Comparison of ENCODE assay signal across 16 cellular contexts in the genomic region with DNA sequence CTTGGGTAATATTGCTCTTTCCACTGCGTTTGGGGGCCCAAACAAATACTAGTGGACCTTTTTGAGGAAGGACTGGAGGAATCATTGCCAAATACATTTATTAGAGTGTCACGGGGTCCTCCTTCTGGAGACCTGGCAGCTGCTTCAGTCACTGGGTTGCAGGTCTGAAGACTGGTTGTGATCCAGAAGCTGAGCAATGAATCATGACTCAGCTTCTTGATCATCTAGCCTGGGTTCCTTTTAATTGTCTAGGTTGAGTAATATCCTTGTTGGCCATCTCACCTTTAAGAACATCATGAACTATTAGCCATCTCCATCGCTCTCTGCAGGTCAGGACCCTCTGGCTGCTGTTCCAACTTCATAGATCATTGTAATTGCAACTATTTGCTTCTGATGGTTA. TPM values are rescaled to one million over a fixed set of nuclear protein-coding genes. Genes with fewer than 3 reads are reported as not detected.
DNase-seq lines count a peak whose midpoint lies in the region; ATAC-seq, FAIRE-seq and TF ChIP-seq lines count a peak whose summit lies in the region.
"Had no signal": no experiment of that assay in that cellular context is flagged by ENCODE, and none has a peak within 500 bp of the region (broad histone marks: within the 10 kb centered on the region; RNA-seq: fewer than 3 reads in every experiment).

No MANE protein-coding gene starts in this region.

- no peak for FAIRE-seq in small intestine (lab: Jason Lieb, UNC)
- FAIRE-seq: colon, H1 had no signal

- H3K9ac ChIP-seq in HCT116 (ENCODE audit: low read length), result no peak overlapping the region
- H3K9ac ChIP-seq in PC-3 (ENCODE audit: low read length), result peak overlapping the region; percentile 71
- H3K9ac ChIP-seq: neural progenitor cell had no signal

- no peaks in the 10 kb centered on the region for H3F3A ChIP-seq in PC-3 (ENCODE audit: low read length, unreplicated experiment)

- H4K20me1 ChIP-seq in HCT116 (ENCODE audit: insufficient read depth) (no peaks in the 10 kb centered on the region), PC-3 (ENCODE audit: low read length) (no peaks in the 10 kb centered on the region)

- H3K36me3 ChIP-seq in HCT116 (ENCODE audit: control insufficient read depth in 1 of 2, insufficient read depth in 2 of 2, low read length in 2 of 2) (no peaks in the 10 kb centered on the region), PC-3 (ENCODE audit: low read depth, low read length) (no peaks in the 10 kb centered on the region), small intestine (ENCODE audit: control insufficient read depth in 2 of 2, insufficient read depth in 2 of 2, low read length in 2 of 2) (no peaks in the 10 kb centered on the region)
- H3K36me3 ChIP-seq: neural progenitor cell, sigmoid colon, WERI-Rb-1 had no signal

- H3K9me2 ChIP-seq in HCT116 (ENCODE audit: insufficient read depth) (no peaks in the 10 kb centered on the region), PC-3 (replicated peaks; ENCODE audit: low read length) (no peaks in the 10 kb centered on the region)

- no peaks in the 10 kb centered on the region for H3K79me2 ChIP-seq in HCT116 (ENCODE audit: insufficient read depth, low read length)
- H3K79me2 ChIP-seq in PC-3 (ENCODE audit: low read length), result no peaks in the 10 kb centered on the region

- RAD21 ChIA-PET in HCT116 (lab: Charles Lee; ENCODE audit: low non-redundant PET in 1 of 2, low total read pairs in 2 of 2, uncharacterized antibody in 2 of 2, unreplicated experiment in 2 of 2), result no interaction called here

- CTCF ChIA-PET in HCT116 (lab: Charles Lee) (no interaction called here), PC-3 (lab: Charles Lee) (no interaction called here)

- TF ChIP-seq CTCF in HCT116 (IDR thresholded peaks at IDR 0.05 in 2 of 3, conservative IDR thresholded peaks at IDR 0.05 in 1 of 3; ENCODE audit: borderline replicate concordance in 1 of 3, insufficient read depth in 1 of 3, low read depth in 2 of 3, low read length in 2 of 3), result no peak
- TF ChIP-seq CTCF in PC-3 (conservative IDR thresholded peaks at IDR 0.05; ENCODE audit: low read depth, low read length), result no peak

- H3K4me3 ChIP-seq in HCT116 (replicated peaks in 1 of 2; ENCODE audit: low read depth in 1 of 2, low read length in 2 of 2), result no peak overlapping the region
- no peak overlapping the region for H3K4me3 ChIP-seq in PC-3 (ENCODE audit: low read length)
- H3K4me3 ChIP-seq in small intestine (ENCODE audit: low read depth in 1 of 2, low read length in 2 of 2), result no peak overlapping the region
- H3K4me3 ChIP-seq: neural progenitor cell, sigmoid colon had no signal

- BruUV-seq in HCT116 (replicated peaks; lab: Mats Ljungman, UMichigan) (no TSS peak), PC-3 (replicated peaks; lab: Mats Ljungman, UMichigan) (no TSS peak)

- intact Hi-C loops in HCT116 (cut with micrococcal nuclease) (no loop called here), PC-3 (cut with micrococcal nuclease) (no loop called here)

- POLR2A ChIA-PET in HCT116 (lab: Charles Lee), result no interaction called here
- POLR2A ChIA-PET in PC-3 (lab: Charles Lee; ENCODE audit: unreplicated experiment), result interaction anchor here (0.7 kb wide), 1 partner anchor 8 kb away, joined by 3 read pairs; no protein-coding TSS in a partner anchor

- ATAC-seq in HCT116 (0 out of 2 replicates have a peak, but pooled peaks have one; percentile 21), PC-3 (peak; percentile 87), esophagus mucosa (peak; percentile 76), HG02763 (IDR thresholded peaks at IDR 0.05; ENCODE audit: unreplicated experiment) (no peak), HG02973 (IDR thresholded peaks at IDR 0.05; ENCODE audit: unreplicated experiment) (no peak)
- ATAC-seq: stimulated activated naive CD8-positive, alpha-beta T cell treated with anti-CD3 and anti-CD28 coated beads, Interleukin-15, Interleukin-2, amounts not matched to agents 100 U/mL and 50 U/mL, for 24 hours had no signal

- H2AFZ ChIP-seq in HCT116 (ENCODE audit: low read depth, low read length, poor library complexity, severe bottlenecking), result no peak overlapping the region
- no peak overlapping the region for H2AFZ ChIP-seq in PC-3 (ENCODE audit: low read length)
- H2AFZ ChIP-seq: neural progenitor cell had no signal

- H3K4me2 ChIP-seq in HCT116 (ENCODE audit: low read length) (peak overlapping the region; percentile 20; the same call in 1 of the 2 replicates), PC-3 (ENCODE audit: low read length) (peak overlapping the region; percentile 57; the same call in 1 of the 2 replicates)
- H3K4me2 ChIP-seq: neural progenitor cell had no signal

- no peaks in the 10 kb centered on the region for H3K27me3 ChIP-seq in HCT116 (ENCODE audit: insufficient read depth, low read length)
- no peaks in the 10 kb centered on the region for H3K27me3 ChIP-seq in PC-3 (ENCODE audit: low read length)
- no peaks in the 10 kb centered on the region for H3K27me3 ChIP-seq in small intestine (ENCODE audit: control insufficient read depth in 2 of 2, insufficient read depth in 2 of 2, low read length in 2 of 2)
- H3K27me3 ChIP-seq: neural progenitor cell, sigmoid colon had no signal

- TF ChIP-seq RAD21 in HCT116 (IDR thresholded peaks at IDR 0.05; ENCODE audit: low read depth), result no peak

- H3K9me3 ChIP-seq in HCT116 (ENCODE audit: control insufficient read depth in 1 of 2, insufficient read depth in 1 of 2, low read depth in 1 of 2, low read length in 2 of 2) (no peaks in the 10 kb centered on the region), PC-3 (ENCODE audit: low read length) (no peaks in the 10 kb centered on the region), small intestine (ENCODE audit: control insufficient read depth, low read depth) (no peaks in the 10 kb centered on the region)
- H3K9me3 ChIP-seq: sigmoid colon had no signal

- DNase-seq in HCT116 (ENCODE audit: low read depth, low spot score), result no peak
- peak; percentile 76 for DNase-seq in PC-3
- DNase-seq in small intestine, result peak; percentile 16
- DNase-seq in hepatic stellate cell (ENCODE audit: low spot score), result no peak
- DNase-seq: activated naive CD8-positive, alpha-beta T cell treated with anti-CD3 and anti-CD28 coated beads, Interleukin-2, amount 10 ng/mL, durations not matched to agents 7 days and 5 days; NCI-H1092; NCI-H2171 treated with DMSO at 0.1 percent for 48 hours; sigmoid colon; stimulated activated naive CD8-positive, alpha-beta T cell treated with anti-CD3 and anti-CD28 coated beads, Interleukin-15, Interleukin-2, amounts not matched to agents 100 U/mL and 50 U/mL, for 24 hours; WERI-Rb-1 had no signal

- WGBS in small intestine, 3 donors, result 64 to 90% (median 72%) methylated on average over 3 of the region's 3 CpGs

- TF ChIP-seq POLR2A in HCT116 (IDR thresholded peaks at IDR 0.05; ENCODE audit: borderline replicate concordance, extremely low read depth, insufficient read depth, insufficient read length), result no peak

- H3K27ac ChIP-seq in HCT116 (ENCODE audit: low read depth, low read length) (no peak overlapping the region), PC-3 (ENCODE audit: low read length) (peak overlapping the region; percentile 92), small intestine (ENCODE audit: low read depth in 1 of 2, low read length in 1 of 2) (no peak overlapping the region)
- H3K27ac ChIP-seq: neural progenitor cell, sigmoid colon, WERI-Rb-1 had no signal

- H3K4me1 ChIP-seq in HCT116 (ENCODE audit: control insufficient read depth in 1 of 2, insufficient read depth in 2 of 2, low read length in 2 of 2) (peaks cover 3 to 15% of the 10 kb centered on the region in 2 experiments; a peak in 3 of 4 replicates), PC-3 (ENCODE audit: insufficient read depth, low read length) (peaks cover 21% of the 10 kb centered on the region), small intestine (ENCODE audit: control insufficient read depth in 2 of 2, insufficient read depth in 1 of 2, low read depth in 1 of 2, low read length in 1 of 2) (no peaks in the 10 kb centered on the region)
- H3K4me1 ChIP-seq: neural progenitor cell had no signal

TF ChIP-seq in HCT116, 20 proteins besides CTCF, POLR2A, EP300 and RAD21 (continues in another document):
- TF ChIP-seq CEBPB (IDR thresholded peaks at IDR 0.05; ENCODE audit: low read depth) (0 out of 2 replicates have a peak, but pooled peaks have one; percentile 31), ZFX (IDR thresholded peaks at IDR 0.05) (no peak), FOSL1 (IDR thresholded peaks at IDR 0.05; ENCODE audit: low read depth) (0 out of 2 replicates have a peak, but pooled peaks have one; percentile 21), EZH2phosphoT487 (IDR thresholded peaks at IDR 0.05; ENCODE audit: borderline replicate concordance) (no peak), JUND (IDR thresholded peaks at IDR 0.05) (no peak), SRF (IDR thresholded peaks at IDR 0.05; ENCODE audit: low read depth) (no peak)
- TF ChIP-seq, protein P1, sequence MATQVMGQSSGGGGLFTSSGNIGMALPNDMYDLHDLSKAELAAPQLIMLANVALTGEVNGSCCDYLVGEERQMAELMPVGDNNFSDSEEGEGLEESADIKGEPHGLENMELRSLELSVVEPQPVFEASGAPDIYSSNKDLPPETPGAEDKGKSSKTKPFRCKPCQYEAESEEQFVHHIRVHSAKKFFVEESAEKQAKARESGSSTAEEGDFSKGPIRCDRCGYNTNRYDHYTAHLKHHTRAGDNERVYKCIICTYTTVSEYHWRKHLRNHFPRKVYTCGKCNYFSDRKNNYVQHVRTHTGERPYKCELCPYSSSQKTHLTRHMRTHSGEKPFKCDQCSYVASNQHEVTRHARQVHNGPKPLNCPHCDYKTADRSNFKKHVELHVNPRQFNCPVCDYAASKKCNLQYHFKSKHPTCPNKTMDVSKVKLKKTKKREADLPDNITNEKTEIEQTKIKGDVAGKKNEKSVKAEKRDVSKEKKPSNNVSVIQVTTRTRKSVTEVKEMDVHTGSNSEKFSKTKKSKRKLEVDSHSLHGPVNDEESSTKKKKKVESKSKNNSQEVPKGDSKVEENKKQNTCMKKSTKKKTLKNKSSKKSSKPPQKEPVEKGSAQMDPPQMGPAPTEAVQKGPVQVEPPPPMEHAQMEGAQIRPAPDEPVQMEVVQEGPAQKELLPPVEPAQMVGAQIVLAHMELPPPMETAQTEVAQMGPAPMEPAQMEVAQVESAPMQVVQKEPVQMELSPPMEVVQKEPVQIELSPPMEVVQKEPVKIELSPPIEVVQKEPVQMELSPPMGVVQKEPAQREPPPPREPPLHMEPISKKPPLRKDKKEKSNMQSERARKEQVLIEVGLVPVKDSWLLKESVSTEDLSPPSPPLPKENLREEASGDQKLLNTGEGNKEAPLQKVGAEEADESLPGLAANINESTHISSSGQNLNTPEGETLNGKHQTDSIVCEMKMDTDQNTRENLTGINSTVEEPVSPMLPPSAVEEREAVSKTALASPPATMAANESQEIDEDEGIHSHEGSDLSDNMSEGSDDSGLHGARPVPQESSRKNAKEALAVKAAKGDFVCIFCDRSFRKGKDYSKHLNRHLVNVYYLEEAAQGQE (IDR thresholded peaks at IDR 0.05; ENCODE audit: low read depth), result no peak

RNA-seq across cellular contexts. Expression of a gene that starts 15.4 kb away (rescaled TPM):
- total RNA-seq in HCT116 (2021; ENCODE audit: unreplicated experiment) (30.8 TPM), PC-3 (2014; rRNA removed) (15.2 and 16.5 TPM in 2 replicates), esophagus mucosa (63.9 TPM)
- polyA plus RNA-seq in HCT116 (2012), result 33.5 and 34.9 TPM in 2 replicates
- 10 to 100 TPM; 32.6 to 44.1 (median 34.0) TPM for polyA plus RNA-seq in small intestine

RNA-seq across cellular contexts. Expression of a gene that starts 36.9 kb away (rescaled TPM):
- total RNA-seq in HCT116 (2021; ENCODE audit: unreplicated experiment), result 40.2 TPM
- 26.1 and 27.4 TPM in 2 replicates for polyA plus RNA-seq in HCT116 (2012)
- total RNA-seq in PC-3 (2014; rRNA removed), result 12.9 and 16.1 TPM in 2 replicates
- total RNA-seq in esophagus mucosa, result 39.5 TPM
- 10 to 100 TPM; 16.2 to 23.6 (median 17.2) TPM for polyA plus RNA-seq in small intestine

Comparison
In these comparisons a context has a peak if more than half of its experiments do, and no peak if none do; other contexts are left out.
1. ATAC-seq: peak in HCT116 (single experiment), PC-3 (single experiment) and esophagus mucosa (single experiment); none in HG02763 (single experiment) and HG02973 (single experiment).
2. DNase-seq: peak in PC-3 (single experiment) and small intestine (single experiment); none in HCT116 (single experiment) and hepatic stellate cell (single experiment).